Comparison of ENCODE assay signal across 8 cellular contexts in genomic region chr6:26054659-26054936, GRCh38. TPM values are rescaled to one million over a fixed set of nuclear protein-coding genes. Genes with fewer than 3 reads are reported as not detected.
DNase-seq lines count a peak whose midpoint lies in the region.

No MANE protein-coding gene starts in this region.

- intact Hi-C loops in activated CD4-positive, alpha-beta memory T cell treated with anti-CD3 and anti-CD28 coated beads for 36 hours (cut with micrococcal nuclease), result loop anchor here (10.0 kb wide), 1 partner anchor 480 kb away; the partner anchor contains the start of gene HMGN4

- H3K9ac ChIP-seq in iPS-15b (ENCODE audit: low read depth, low read length) (peak overlapping the region; percentile 94), subcutaneous abdominal adipose tissue (ENCODE audit: low read length in 5 of 5) (peak overlapping the region; percentile 16 to 94 (median 80))

- H3K4me3 Mint-ChIP-seq in activated CD4-positive, alpha-beta memory T cell treated with anti-CD3 and anti-CD28 coated beads for 36 hours, result peak overlapping the region; percentile 93

- peaks cover 14% of the 10 kb centered on the region for H3K27me3 Mint-ChIP-seq in activated CD4-positive, alpha-beta memory T cell treated with anti-CD3 and anti-CD28 coated beads for 36 hours

- H3K4me1 Mint-ChIP-seq in activated CD4-positive, alpha-beta memory T cell treated with anti-CD3 and anti-CD28 coated beads for 36 hours (ENCODE audit: low read depth), result peaks cover 22% of the 10 kb centered on the region

- H3K9me3 ChIP-seq in iPS-15b (ENCODE audit: control insufficient read depth, insufficient read depth, low read length) (no peaks in the 10 kb centered on the region), subcutaneous abdominal adipose tissue (ENCODE audit: control insufficient read depth in 5 of 5, low read length in 5 of 5) (no peaks in the 10 kb centered on the region)

- peak overlapping the region; percentile 75 for H3K27ac ChIP-seq in subcutaneous abdominal adipose tissue (ENCODE audit: low read depth, low read length)

- H3K4me3 ChIP-seq in iPS-15b (ENCODE audit: low read depth, low read length) (peak overlapping the region; percentile 80), subcutaneous abdominal adipose tissue (ENCODE audit: low read depth in 1 of 5, low read length in 5 of 5) (peak overlapping the region; percentile 77 to 97 (median 85))

- DNase-seq in SIG-M5 treated with dmso at 0.1 percent for 504 hours (lab: John Stamatoyannopoulos, UW; ENCODE audit: unreplicated experiment), result peak; percentile 57
- no peak for DNase-seq in SIG-M5 (lab: John Stamatoyannopoulos, UW)
- no peak for DNase-seq in activated CD4-positive, alpha-beta memory T cell treated with anti-CD3 and anti-CD28 coated beads for 36 hours
- DNase-seq in amygdala (lab: John Stamatoyannopoulos, UW), result no peak
- DNase-seq in hepatic stellate cell (ENCODE audit: low spot score), result no peak
- DNase-seq in NCI-H510A treated with DMSO at 0.1 percent for 48 hours (lab: John Stamatoyannopoulos, UW), result no peak

- POLR2A ChIA-PET in activated CD4-positive, alpha-beta memory T cell treated with anti-CD3 and anti-CD28 coated beads for 36 hours (lab: Charles Lee), result interaction anchor here (1.0 to 5.3 kb wide), 5 partner anchors 9 to 103 kb away, joined by 3 to 78 read pairs (median 12); a partner anchor contains a TSS

- H3K27ac Mint-ChIP-seq in activated CD4-positive, alpha-beta memory T cell treated with anti-CD3 and anti-CD28 coated beads for 36 hours, result peak overlapping the region; percentile 98

- H3K36me3 Mint-ChIP-seq in activated CD4-positive, alpha-beta memory T cell treated with anti-CD3 and anti-CD28 coated beads for 36 hours, result peaks cover 13% of the 10 kb centered on the region

- H3K4me1 ChIP-seq in iPS-15b (ENCODE audit: control insufficient read depth, insufficient read depth, low read length) (peaks cover 8% of the 10 kb centered on the region), subcutaneous abdominal adipose tissue (ENCODE audit: control insufficient read depth in 5 of 5, insufficient read depth in 5 of 5, low read length in 5 of 5) (peaks cover 2 to 27% (median 13%) of the 10 kb centered on the region in 5 donors)

- H3K27me3 ChIP-seq in iPS-15b (ENCODE audit: control insufficient read depth, insufficient read depth, low read length), result no peaks in the 10 kb centered on the region
- no peaks in the 10 kb centered on the region for H3K27me3 ChIP-seq in subcutaneous abdominal adipose tissue (ENCODE audit: control insufficient read depth in 5 of 5, insufficient read depth in 4 of 5, low read length in 5 of 5)

- CTCF ChIA-PET in activated CD4-positive, alpha-beta memory T cell treated with anti-CD3 and anti-CD28 coated beads for 36 hours (lab: Charles Lee), result interaction anchor here (1.6 kb wide), 1 partner anchor 9 kb away, joined by 5 read pairs; a partner anchor contains a TSS

- peaks cover 3% of the 10 kb centered on the region for H3K9me3 Mint-ChIP-seq in activated CD4-positive, alpha-beta memory T cell treated with anti-CD3 and anti-CD28 coated beads for 36 hours

- no peaks in the 10 kb centered on the region for H3K36me3 ChIP-seq in iPS-15b (ENCODE audit: control insufficient read depth, insufficient read depth, low read length)
- no peaks in the 10 kb centered on the region for H3K36me3 ChIP-seq in subcutaneous abdominal adipose tissue (ENCODE audit: control insufficient read depth in 5 of 5, insufficient read depth in 5 of 5, low read length in 5 of 5)

RNA-seq across cellular contexts. Expression of gene HFE, which starts 32.6 kb away (rescaled TPM):
- total RNA-seq in activated CD4-positive, alpha-beta memory T cell treated with anti-CD3 and anti-CD28 coated beads for 36 hours, result 1 to 10 TPM; 1.0 to 1.4 TPM
